8 cellular contexts compared by ENCODE assay signal in genomic region chr11:77619576-77620198, GRCh38. TPM values are rescaled to one million over a fixed set of nuclear protein-coding genes. Genes with fewer than 3 reads are reported as not detected.
DNase-seq lines count a peak whose midpoint lies in the region; ATAC-seq and TF ChIP-seq lines count a peak whose summit lies in the region.

No MANE protein-coding gene starts in this region.

- in situ Hi-C loops in Panc1 (cut with HindIII; ENCODE audit: low pct_unique_long_range_greater_than_20kb, low sequenced_read_pairs) = no loop called here

- TF ChIP-seq CTCF in Panc1 (IDR thresholded peaks at IDR 0.05) = peak; percentile 85; the same call in 1 of the 2 replicates
- TF ChIP-seq CTCF in osteocyte (IDR thresholded peaks at IDR 0.05) = peak; percentile 76

- POLR2A ChIA-PET in Panc1 (lab: Charles Lee) = interaction anchor here (0.7 kb wide), 1 partner anchor 15 kb away, joined by 3 read pairs; no protein-coding TSS in a partner anchor

- no peak overlapping the region for H3K4me3 ChIP-seq in Panc1 (ENCODE audit: low read depth in 2 of 2, low read length in 2 of 2)

- no peak for TF ChIP-seq EP300 in Ishikawa (IDR thresholded peaks at IDR 0.05; ENCODE audit: borderline replicate concordance)

- peaks cover 35% of the 10 kb centered on the region for H3K36me3 ChIP-seq in Panc1 (ENCODE audit: control insufficient read depth, insufficient read depth, low read length)

- no peaks in the 10 kb centered on the region for H3K27me3 Mint-ChIP-seq in osteocyte (ENCODE audit: unreplicated experiment)

- H3K9me3 Mint-ChIP-seq in osteocyte (ENCODE audit: unreplicated experiment) = no peaks in the 10 kb centered on the region

- no peak overlapping the region for H3K27ac Mint-ChIP-seq in osteocyte (ENCODE audit: unreplicated experiment)

- DNase-seq in DMS79 (lab: John Stamatoyannopoulos, UW) = peak; percentile 19
- DNase-seq in Panc1 (ENCODE audit: low read depth, low spot score) = peak; percentile 64
- peak; percentile 60 to 82 for DNase-seq in erythroblast (lab: John Stamatoyannopoulos, UW)
- DNase-seq in osteocyte (ENCODE audit: extremely low spot score, unreplicated experiment) = no peak
- no peak for DNase-seq in effector CD8-positive, alpha-beta T cell (lab: John Stamatoyannopoulos, UW)

- no peaks in the 10 kb centered on the region for H3K4me1 Mint-ChIP-seq in osteocyte (ENCODE audit: unreplicated experiment)

- CTCF ChIA-PET in Panc1 (lab: Charles Lee) = interaction anchor here (0.6 to 1.1 kb wide), 6 partner anchors 9 to 523 kb away, joined by 3 to 4 read pairs (median 3); no protein-coding TSS in a partner anchor

- no peaks in the 10 kb centered on the region for H3K9me3 ChIP-seq in Panc1 (ENCODE audit: control insufficient read depth, insufficient read depth, low read depth, low read length)

- H3K27me3 ChIP-seq in Panc1 (ENCODE audit: control insufficient read depth, insufficient read depth, low read length) = no peaks in the 10 kb centered on the region

- TF ChIP-seq RAD21 in Ishikawa (IDR thresholded peaks at IDR 0.05; ENCODE audit: low read depth) = peak; percentile 78

- no peaks in the 10 kb centered on the region for H3K4me1 ChIP-seq in Panc1 (ENCODE audit: control insufficient read depth, insufficient read depth, low read length)

- no TSS peak for BruUV-seq in Panc1 (replicated peaks; lab: Mats Ljungman, UMichigan)

- H3K4me3 Mint-ChIP-seq in osteocyte (ENCODE audit: unreplicated experiment) = no peak overlapping the region

- TF ChIP-seq POLR2A in erythroblast (IDR thresholded peaks at IDR 0.05; ENCODE audit: low read length) = no peak

- peak; percentile 76 for ATAC-seq in Panc1
- no peak for ATAC-seq in HG02588 (IDR thresholded peaks at IDR 0.05; ENCODE audit: unreplicated experiment)
- ATAC-seq in GM19035 (IDR thresholded peaks at IDR 0.05; ENCODE audit: unreplicated experiment) = no peak

- intact Hi-C loops in Panc1 (cut with micrococcal nuclease; ENCODE audit: unreplicated experiment) = no loop called here

- no peak overlapping the region for H3K27ac ChIP-seq in Panc1 (ENCODE audit: low read length)

- peaks cover 40% of the 10 kb centered on the region for H3K36me3 Mint-ChIP-seq in osteocyte (ENCODE audit: unreplicated experiment)

TF ChIP-seq in Ishikawa, 13 proteins besides CTCF, POLR2A, EP300 and RAD21:
- no peak for TF ChIP-seq USF1 (IDR thresholded peaks at IDR 0.05)

RNA-seq across cellular contexts. Expression of gene CLNS1A, which starts 17.9 kb away (rescaled TPM):
- total RNA-seq in Panc1 (2021; ENCODE audit: unreplicated experiment) = 117 TPM
- polyA plus RNA-seq in Panc1 (2012; ENCODE audit: insufficient read length) = 140 TPM
- 87.4 and 88.0 TPM in 2 replicates for total RNA-seq in osteocyte

RNA-seq across cellular contexts. Expression of gene AQP11, which starts 29.9 kb away (rescaled TPM):
- total RNA-seq in Panc1 (2021; ENCODE audit: unreplicated experiment) (2.3 TPM), osteocyte (0.76 and 0.91 TPM in 2 replicates)
- polyA plus RNA-seq in Panc1 (2012; ENCODE audit: insufficient read length) = 1.8 TPM

Comparison
In these comparisons a context has a peak if more than half of its experiments do, and no peak if none do; other contexts are left out.
1. DNase-seq: peak in DMS79 (single experiment), Panc1 (single experiment) and erythroblast (2 of 2); none in osteocyte (single experiment) and effector CD8-positive, alpha-beta T cell (single experiment).